In the genomic region with DNA sequence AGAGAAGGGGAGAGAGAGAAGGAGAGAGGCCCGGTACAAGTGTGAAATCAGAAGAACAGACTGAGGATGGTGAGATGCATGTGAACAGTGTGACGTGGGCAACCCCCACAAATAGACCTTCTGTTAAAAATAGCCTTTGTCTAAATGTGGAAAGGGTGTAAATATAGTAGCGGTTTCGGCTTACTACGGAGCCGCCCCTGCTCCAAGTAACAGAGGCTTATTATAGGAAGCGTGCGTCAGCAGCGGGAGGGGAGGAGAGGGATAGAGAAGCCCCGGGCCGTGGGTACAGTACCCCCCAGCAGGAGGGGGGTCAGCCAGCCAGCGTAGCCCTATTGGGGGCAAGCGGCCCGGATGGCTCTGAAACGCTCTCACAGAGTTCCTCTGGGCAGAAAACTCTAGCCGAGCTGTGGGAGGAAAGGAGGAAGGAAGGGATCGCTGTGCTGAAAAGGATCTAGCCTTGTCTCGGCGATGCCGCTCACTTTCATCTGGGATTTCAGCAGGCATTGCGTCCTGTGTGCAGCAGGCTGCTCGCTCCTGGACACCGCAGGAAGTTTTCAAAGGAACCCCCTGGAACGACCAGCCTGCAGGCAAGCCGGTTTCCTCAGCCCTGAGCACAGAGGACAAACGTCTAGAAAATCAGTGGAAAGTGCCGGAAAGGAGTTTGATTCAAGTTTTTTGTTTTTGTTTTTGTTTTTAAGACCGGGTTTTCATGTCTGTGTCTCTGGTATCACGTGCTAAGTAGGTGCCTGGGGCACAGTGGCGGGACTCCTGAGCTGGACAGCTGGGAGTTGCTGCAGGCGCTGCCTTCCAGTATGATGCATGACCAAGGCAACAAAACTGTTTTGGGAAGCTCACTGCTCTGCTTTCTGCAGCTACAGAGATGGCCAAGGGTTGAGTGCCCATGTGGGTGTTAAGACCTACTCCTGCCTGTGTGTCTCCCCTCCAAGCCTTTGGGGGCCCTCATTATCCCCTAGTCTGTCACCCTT, we compare ENCODE assay signal across 1 cellular context.
TF ChIP-seq lines count a peak whose summit lies in the region.

No MANE protein-coding gene starts in this region.

TF ChIP-seq in H1, 55 proteins besides CTCF, POLR2A, EP300 and RAD21:
- no peak for TF ChIP-seq RNF2 (IDR thresholded peaks at IDR 0.05; ENCODE audit: borderline replicate concordance, low read depth, low read length, missing control alignments, poor library complexity, severe bottlenecking)
- TF ChIP-seq POLR2AphosphoS5 (IDR thresholded peaks at IDR 0.05; ENCODE audit: low read depth, low read length) = no peak
- no peak for TF ChIP-seq MAFK (IDR thresholded peaks at IDR 0.05; ENCODE audit: low read depth, low read length)
- no peak for TF ChIP-seq SIX5 (IDR thresholded peaks at IDR 0.05; ENCODE audit: low read depth, low read length)
- TF ChIP-seq CBX8 (IDR thresholded peaks at IDR 0.05; ENCODE audit: borderline replicate concordance, low read depth, low read length) = no peak
- TF ChIP-seq SAP30 (IDR thresholded peaks at IDR 0.05; ENCODE audit: insufficient read depth, insufficient replicate concordance, low read length) = no peak
